13 cellular contexts compared by ENCODE assay signal in genomic region chr7:155729847-155730246, GRCh38.
DNase-seq lines count a peak whose midpoint lies in the region; ATAC-seq and TF ChIP-seq lines count a peak whose summit lies in the region.
"Had no signal": no experiment of that assay in that cellular context is flagged by ENCODE, and none has a peak within 500 bp of the region (broad histone marks: within the 10 kb centered on the region; RNA-seq: fewer than 3 reads in every experiment).

No MANE protein-coding gene starts in this region.

- no peak overlapping the region for H3K4me3 ChIP-seq in brain microvascular endothelial cell (ENCODE audit: low read depth, low read length)
- H3K4me3 ChIP-seq: testis had no signal

- no peak for ATAC-seq in GM18517 (IDR thresholded peaks at IDR 0.05; ENCODE audit: unreplicated experiment)
- no peak for ATAC-seq in HG02623 (IDR thresholded peaks at IDR 0.05; ENCODE audit: unreplicated experiment)

- in situ Hi-C loops in brain microvascular endothelial cell (cut with HindIII; ENCODE audit: low pct_ligation_motif_present, low sequenced_read_pairs) = no loop called here

- H3K27ac ChIP-seq in brain microvascular endothelial cell = no peak overlapping the region
- H3K27ac ChIP-seq: testis had no signal

- DNase-seq in COLO829 (ENCODE audit: low spot score) = peak; percentile 4
- peak; percentile 14 for DNase-seq in MV-4-11 (lab: John Stamatoyannopoulos, UW)
- peak; percentile 34 for DNase-seq in brain microvascular endothelial cell
- DNase-seq in lung microvascular endothelial cell (ENCODE audit: low read depth in 2 of 2) = peak; percentile 52 to 75
- DNase-seq in NCI-H1417 treated with DMSO at 0.1 percent for 48 hours (lab: John Stamatoyannopoulos, UW) = no peak
- DNase-seq in activated CD4-positive, alpha-beta T cell treated with anti-CD3 and anti-CD28 coated beads for 1 hour = no peak
- DNase-seq: activated T-cell treated with anti-CD3 and anti-CD28 coated beads, Interleukin-2, amount 50 U/mL, for 48 hours; CD4-positive, CD25-positive, alpha-beta regulatory T cell; stimulated activated CD4-positive, alpha-beta T cell treated with anti-CD3 and anti-CD28 coated beads, Interleukin-4, amount 100 ng/mL, for 4 hours; T-helper 9 cell; testis had no signal

- TF ChIP-seq CTCF in brain microvascular endothelial cell (IDR thresholded peaks at IDR 0.05; ENCODE audit: low read depth, low read length, missing control alignments) = no peak

- peaks cover 8% of the 10 kb centered on the region for H3K36me3 ChIP-seq in brain microvascular endothelial cell (replicated peaks)

- no peaks in the 10 kb centered on the region for H3K27me3 ChIP-seq in brain microvascular endothelial cell (replicated peaks)
- H3K27me3 ChIP-seq: testis had no signal

Comparison
In these comparisons a context has a peak if more than half of its experiments do, and no peak if none do; other contexts are left out.
1. DNase-seq: peak in COLO829 (single experiment), MV-4-11 (single experiment), brain microvascular endothelial cell (single experiment) and lung microvascular endothelial cell (2 of 2); none in NCI-H1417 treated with DMSO at 0.1 percent for 48 hours (single experiment) and activated CD4-positive, alpha-beta T cell treated with anti-CD3 and anti-CD28 coated beads for 1 hour (single experiment).